ENCODE assay signal across 12 cellular contexts in the genomic region with DNA sequence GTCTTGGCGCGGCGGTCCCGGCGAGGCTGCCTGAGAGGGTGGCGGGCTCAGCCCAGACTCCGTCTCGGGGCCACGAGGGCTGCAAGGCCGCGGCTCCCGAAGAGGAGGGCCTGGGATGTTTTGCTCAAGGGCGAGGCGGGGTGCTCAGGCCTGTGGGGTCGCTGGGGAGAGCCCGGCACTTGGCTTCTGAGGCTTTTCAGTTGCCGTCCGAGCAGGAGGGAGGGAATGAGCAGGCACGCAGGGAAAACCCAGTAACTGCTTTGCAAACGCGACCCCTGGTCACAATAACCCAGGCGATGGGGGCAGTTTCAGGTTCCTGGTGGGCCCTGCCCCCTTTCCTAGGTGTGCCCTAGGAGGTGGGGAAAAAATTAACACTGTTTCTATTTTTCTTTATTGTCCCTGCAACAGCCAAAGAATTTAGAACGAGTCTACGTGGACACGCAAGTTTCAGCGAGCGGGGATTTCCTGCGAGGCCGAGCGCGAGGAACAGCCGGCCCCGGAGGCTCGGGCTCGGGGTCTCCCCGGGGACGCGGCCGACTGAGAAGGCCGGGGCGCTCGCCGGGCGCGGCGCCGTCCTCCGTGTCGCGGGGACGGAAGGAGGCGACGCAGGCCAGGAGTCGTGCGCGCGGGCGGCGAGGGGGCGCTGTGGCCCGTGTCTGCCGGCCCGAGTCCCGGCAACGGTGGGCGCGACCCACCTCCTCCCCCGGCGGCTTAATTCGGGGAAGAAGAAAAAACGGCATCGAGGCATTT. TPM values are rescaled to one million over a fixed set of nuclear protein-coding genes. Genes with fewer than 3 reads are reported as not detected.
DNase-seq lines count a peak whose midpoint lies in the region; ATAC-seq and TF ChIP-seq lines count a peak whose summit lies in the region.
"Had no signal": no experiment of that assay in that cellular context is flagged by ENCODE, and none has a peak within 500 bp of the region (broad histone marks: within the 10 kb centered on the region; RNA-seq: fewer than 3 reads in every experiment).

No MANE protein-coding gene starts in this region.

- peak overlapping the region; percentile 85 for H3K4me3 Mint-ChIP-seq in neural crest cell

- H3K27ac ChIP-seq in BLaER1 treated with 17β-estradiol and CSF1 and Interleukin-3, amounts not matched to agents 10 nM and 100 nM = peak overlapping the region; percentile 53 to 97 (median 89); a peak in 21 of 22 replicates
- no peak overlapping the region for H3K27ac ChIP-seq in PC-9
- H3K27ac ChIP-seq: ascending aorta, VCaP had no signal

- TF ChIP-seq CTCF in fibroblast of mammary gland (conservative IDR thresholded peaks at IDR 0.05; ENCODE audit: control insufficient read depth, insufficient read depth, low read depth, low read length) (no peak), neural crest cell (conservative IDR thresholded peaks at IDR 0.05) (peak; percentile 59), PC-9 (conservative IDR thresholded peaks at IDR 0.05) (no peak)

- POLR2A ChIA-PET in PC-9 (lab: Charles Lee; ENCODE audit: unreplicated experiment) = no interaction called here

- H3K27me3 ChIP-seq in BLaER1 treated with 17β-estradiol and CSF1 and Interleukin-3, amounts not matched to agents 10 nM and 100 nM = peaks cover 0 to 26% (median 0%) of the 10 kb centered on the region in 11 experiments; a peak in 6 of 22 replicates
- H3K27me3 ChIP-seq in PC-9 (ENCODE audit: insufficient read depth, low read depth) = no peaks in the 10 kb centered on the region
- H3K27me3 ChIP-seq: MG63 had no signal

- peaks cover 0 to 33% (median 9%) of the 10 kb centered on the region in 11 experiments; a peak in 17 of 22 replicates for H3K36me3 ChIP-seq in BLaER1 treated with 17β-estradiol and CSF1 and Interleukin-3, amounts not matched to agents 10 nM and 100 nM
- no peaks in the 10 kb centered on the region for H3K36me3 ChIP-seq in PC-9 (ENCODE audit: low read depth)
- H3K36me3 ChIP-seq: ascending aorta had no signal

- peaks cover 4% of the 10 kb centered on the region for H3K36me3 Mint-ChIP-seq in neural crest cell (ENCODE audit: low read depth)

- H3F3A ChIP-seq in PC-9 (ENCODE audit: insufficient read depth, low read depth) = peaks cover 17% of the 10 kb centered on the region; the same call in 1 of the 2 replicates

- H3K9me2 ChIP-seq in PC-9 (ENCODE audit: insufficient read depth) = no peaks in the 10 kb centered on the region

- H2AFZ ChIP-seq in PC-9 = no peak overlapping the region

- peak overlapping the region; percentile 44 to 86 (median 78) for H3K4me3 ChIP-seq in BLaER1 treated with 17β-estradiol and CSF1 and Interleukin-3, amounts not matched to agents 10 nM and 100 nM
- peak overlapping the region; percentile 12 for H3K4me3 ChIP-seq in fibroblast of mammary gland (ENCODE audit: control insufficient read depth, low read depth, low read length)
- no peak overlapping the region for H3K4me3 ChIP-seq in PC-9
- H3K4me3 ChIP-seq: MG63 had no signal

- H3K9me3 Mint-ChIP-seq in neural crest cell = no peaks in the 10 kb centered on the region

- intact Hi-C loops in PC-9 (cut with micrococcal nuclease; ENCODE audit: unreplicated experiment) = no loop called here

- H3K4me1 Mint-ChIP-seq in neural crest cell = peaks cover 51% of the 10 kb centered on the region

- H3K9ac ChIP-seq in BLaER1 treated with 17β-estradiol and CSF1 and Interleukin-3, amounts not matched to agents 10 nM and 100 nM = peak overlapping the region; percentile 76 to 97 (median 87)

- peaks cover 68% of the 10 kb centered on the region for H3K27me3 Mint-ChIP-seq in neural crest cell (ENCODE audit: low read depth)

- BruUV-seq in PC-9 (replicated peaks; lab: Mats Ljungman, UMichigan) = no TSS peak

- H3K4me1 ChIP-seq in BLaER1 treated with 17β-estradiol and CSF1 and Interleukin-3, amounts not matched to agents 10 nM and 100 nM = peaks cover 43 to 71% (median 62%) of the 10 kb centered on the region in 10 experiments
- peaks cover 27% of the 10 kb centered on the region for H3K4me1 ChIP-seq in PC-9 (replicated peaks; ENCODE audit: insufficient read depth)

- peaks cover 15 to 22% (median 15%) of the 10 kb centered on the region in 11 experiments; a peak in 21 of 22 replicates for H4K20me1 ChIP-seq in BLaER1 treated with 17β-estradiol and CSF1 and Interleukin-3, amounts not matched to agents 10 nM and 100 nM
- H4K20me1 ChIP-seq in PC-9 (ENCODE audit: insufficient read depth) = no peaks in the 10 kb centered on the region

- CTCF ChIA-PET in PC-9 (lab: Charles Lee) = interaction anchor here (0.7 kb wide), 1 partner anchor 100 kb away, joined by 8 read pairs; no protein-coding TSS in a partner anchor

- peak overlapping the region; percentile 84 to 100 (median 97) for H3K4me2 ChIP-seq in BLaER1 treated with 17β-estradiol and CSF1 and Interleukin-3, amounts not matched to agents 10 nM and 100 nM
- H3K4me2 ChIP-seq in PC-9 = no peak overlapping the region

- DNase-seq in NCI-H526 treated with DMSO at 0.1 percent for 48 hours (lab: John Stamatoyannopoulos, UW) = peak; percentile 8
- no peak for DNase-seq in fibroblast of mammary gland (ENCODE audit: low read depth)
- DNase-seq in neural crest cell (ENCODE audit: low read depth, low spot score) = peak; percentile 56
- DNase-seq in SKM-1 (lab: John Stamatoyannopoulos, UW; ENCODE audit: unreplicated experiment) = no peak
- DNase-seq in DMS79 treated with DMSO at 0.1 percent for 48 hours (lab: John Stamatoyannopoulos, UW) = no peak
- no peak for DNase-seq in PC-9
- DNase-seq: activated T-cell treated with anti-CD3 and anti-CD28 coated beads for 4 hours, MG63 had no signal

- no peaks in the 10 kb centered on the region for H3K79me2 ChIP-seq in PC-9 (ENCODE audit: low read depth)

- H3K27ac Mint-ChIP-seq in neural crest cell (ENCODE audit: unreplicated experiment) = no peak overlapping the region

- peaks cover 9 to 53% (median 50%) of the 10 kb centered on the region in 11 experiments; a peak in 21 of 22 replicates for H3K9me3 ChIP-seq in BLaER1 treated with 17β-estradiol and CSF1 and Interleukin-3, amounts not matched to agents 10 nM and 100 nM (replicated peaks in 1 of 11)
- peaks cover 6% of the 10 kb centered on the region; the same call in 1 of the 2 replicates for H3K9me3 ChIP-seq in PC-9 (ENCODE audit: insufficient read depth, low read depth)
- H3K9me3 ChIP-seq: ascending aorta, MG63 had no signal

- ATAC-seq in GM21423 (IDR thresholded peaks at IDR 0.05; ENCODE audit: unreplicated experiment) = no peak

RNA-seq across cellular contexts. Expression of gene IRX2, which starts 3.3 kb away (rescaled TPM):
- total RNA-seq in neural crest cell (41.6 and 42.5 TPM in 2 replicates), PC-9 (2021) (not detected in 2 replicates)
- total RNA-seq: ascending aorta had no signal

Comparison
In these comparisons a context has a peak if more than half of its experiments do, and no peak if none do; other contexts are left out.
1. DNase-seq: peak in NCI-H526 treated with DMSO at 0.1 percent for 48 hours (single experiment) and neural crest cell (single experiment); none in fibroblast of mammary gland (single experiment), SKM-1 (single experiment), DMS79 treated with DMSO at 0.1 percent for 48 hours (single experiment) and PC-9 (0 of 2).
2. RNA of gene IRX2, which starts 3.3 kb away (total RNA-seq): 41.6 to 42.5 TPM in neural crest cell; not detected in PC-9; every median in the first group is over 10 times any median in the second.